In genomic region chr3:9792405-9793160, GRCh38 we compare ENCODE assay signal across 8 cellular contexts. TPM values are rescaled to one million over a fixed set of nuclear protein-coding genes. Genes with fewer than 3 reads are reported as not detected.
DNase-seq lines count a peak whose midpoint lies in the region; ATAC-seq and TF ChIP-seq lines count a peak whose summit lies in the region.

TSS of gene ARPC4 (plus strand) at chr3:9793082. CDS start at chr3:9793122, 40 bp downstream.
TSS of gene TADA3 (minus strand) at chr3:9792473. CDS start at chr3:9791466, 1,007 bp downstream.

- H3K27ac ChIP-seq in VCaP = peak within 1 kb of the TSS; percentile 99
- peak within 1 kb of the TSS; percentile 96 for H3K27ac ChIP-seq in skeletal muscle tissue (ENCODE audit: low read depth, low read length)

- TF ChIP-seq CTCF in AG04449 (IDR thresholded peaks at IDR 0.05; ENCODE audit: insufficient read depth, low read length, missing control alignments) (peak; percentile 8), VCaP (conservative IDR thresholded peaks at IDR 0.05) (no peak)

- H3K9ac ChIP-seq in skeletal muscle tissue (ENCODE audit: low read depth in 1 of 3, low read length in 3 of 3) = peak within 1 kb of the TSS; percentile 94 to 97 (median 97)

- POLR2A ChIA-PET in AG04449 (lab: Yijun Ruan, JAX) = interaction anchor here (0.7 to 1.8 kb wide), 15 partner anchors 8 to 154 kb away, joined by 3 to 13 read pairs (median 4); partner anchors contain the start of genes BRPF1, CRELD1, OGG1 and RPUSD3

- in situ Hi-C loops in T47D (cut with HindIII; ENCODE audit: low pct_unique_long_range_greater_than_20kb, low sequenced_read_pairs) = no loop called here

- ATAC-seq in GM18907 (IDR thresholded peaks at IDR 0.05; ENCODE audit: unreplicated experiment) = peak; percentile 91
- ATAC-seq in HG03139 (IDR thresholded peaks at IDR 0.05; ENCODE audit: unreplicated experiment) = peak; percentile 73

- H3K4me1 ChIP-seq in skeletal muscle tissue (ENCODE audit: control insufficient read depth in 3 of 3, insufficient read depth in 3 of 3, low read length in 3 of 3) = peaks cover 19 to 32% (median 27%) of the 10 kb centered on the region in 3 donors

- H3K9me3 ChIP-seq in iPS-18c (ENCODE audit: control insufficient read depth, insufficient read depth, low read length) (no peaks in the 10 kb centered on the region), skeletal muscle tissue (ENCODE audit: control insufficient read depth in 3 of 3, low read length in 3 of 3) (no peaks in the 10 kb centered on the region)

- DNase-seq in AG04449 (ENCODE audit: low read depth, low spot score) (peak; percentile 86), NCI-H2196 treated with DMSO at 0.1 percent for 48 hours (lab: John Stamatoyannopoulos, UW; ENCODE audit: unreplicated experiment) (peak; percentile 74), T47D (ENCODE audit: low read depth in 1 of 2, low spot score in 1 of 2) (peak; percentile 81 to 97)

- CTCF ChIA-PET in AG04449 (lab: Yijun Ruan, JAX) = interaction anchor here (0.8 to 1.8 kb wide), 4 partner anchors 11 to 42 kb away, joined by 3 to 7 read pairs (median 4); no protein-coding TSS in a partner anchor

- peak within 1 kb of the TSS; percentile 99 for H3K4me3 ChIP-seq in AG04449 (ENCODE audit: low read depth, low read length)
- H3K4me3 ChIP-seq in iPS-18c (ENCODE audit: insufficient read depth, low read depth, low read length) = peak within 1 kb of the TSS; percentile 77
- peak within 1 kb of the TSS; percentile 96 to 100 (median 97) for H3K4me3 ChIP-seq in skeletal muscle tissue (ENCODE audit: low read length in 3 of 3)

- no peaks in the 10 kb centered on the region for H3K27me3 ChIP-seq in skeletal muscle tissue (ENCODE audit: control insufficient read depth in 3 of 3, insufficient read depth in 3 of 3, low read length in 3 of 3)

- peaks cover 14 to 25% (median 23%) of the 10 kb centered on the region in 3 donors for H3K36me3 ChIP-seq in skeletal muscle tissue (ENCODE audit: control insufficient read depth in 3 of 3, insufficient read depth in 3 of 3, low read length in 3 of 3)

RNA-seq across cellular contexts. Expression of gene ARPC4, which starts in this region (rescaled TPM):
- 65.2 TPM for total RNA-seq in skeletal muscle tissue

RNA-seq across cellular contexts. Expression of gene TADA3, which starts in this region (rescaled TPM):
- 27.1 TPM for total RNA-seq in skeletal muscle tissue

Comparison
In these comparisons a context has a peak if more than half of its experiments do, and no peak if none do; other contexts are left out.
1. Peak in every context shown above with its lines: DNase-seq, ATAC-seq, H3K4me3 ChIP-seq and H3K27ac ChIP-seq.